In the genomic region with DNA sequence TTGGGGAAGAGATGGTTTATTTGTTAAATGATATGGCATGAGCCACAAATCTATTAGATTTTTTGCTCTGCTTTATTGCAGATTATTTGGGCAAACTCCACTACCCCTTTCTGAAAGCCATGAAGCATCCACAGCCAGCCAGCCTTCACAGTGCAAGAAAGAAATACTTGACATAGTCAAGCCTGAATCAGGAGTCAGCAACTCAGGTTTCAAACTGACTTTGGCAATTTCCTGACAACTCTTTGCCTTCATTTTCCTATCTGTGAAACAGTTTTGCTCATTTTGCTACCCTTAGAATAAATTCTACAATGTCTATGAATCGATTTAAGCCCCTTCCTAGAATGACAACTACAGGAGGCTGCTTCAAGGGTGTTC, we compare ENCODE assay signal across 13 cellular contexts.
"Had no signal": no experiment of that assay in that cellular context is flagged by ENCODE, and none has a peak within 500 bp of the region (broad histone marks: within the 10 kb centered on the region; RNA-seq: fewer than 3 reads in every experiment).

No MANE protein-coding gene starts in this region.

- H3K4me1 Mint-ChIP-seq: brain had no signal

- H3K27ac Mint-ChIP-seq: brain; dendritic cell treated with granulocyte-macrophage colony-stimulating factor and Interleukin-4, amounts not matched to agents 40 ng/mL and 50 ng/mL, for 4 days; T-helper 1 cell treated with Interleukin-12 subunit alpha and Interleukin-12 subunit beta and Interleukin-4 antibody, amounts not matched to agents 30 μg/mL and 1 μg/mL, for 36 hours had no signal

- H3K79me2 ChIP-seq: hepatocyte had no signal

- H3K27me3 Mint-ChIP-seq: brain; dendritic cell treated with granulocyte-macrophage colony-stimulating factor and Interleukin-4, amounts not matched to agents 40 ng/mL and 50 ng/mL, for 4 days; effector memory CD8-positive, alpha-beta T cell had no signal

- DNase-seq: activated gamma-delta T cell treated with Interleukin-2 at 50 U/mL for 16 hours; amygdala; effector memory CD8-positive, alpha-beta T cell; pancreas; retina; small intestine; stimulated activated naive CD4-positive, alpha-beta T cell treated with Interleukin-2 at 50 U/mL for 16 hours; upper lobe of left lung had no signal

- H3K4me3 Mint-ChIP-seq: brain; dendritic cell treated with granulocyte-macrophage colony-stimulating factor and Interleukin-4, amounts not matched to agents 40 ng/mL and 50 ng/mL, for 4 days; effector memory CD8-positive, alpha-beta T cell; neural crest cell; T-helper 1 cell treated with Interleukin-12 subunit alpha and Interleukin-12 subunit beta and Interleukin-4 antibody, amounts not matched to agents 30 μg/mL and 1 μg/mL, for 36 hours had no signal

- H3K27ac ChIP-seq: hepatocyte, pancreas, upper lobe of left lung had no signal

- H3K9me3 ChIP-seq: pancreas, upper lobe of left lung had no signal

- H2AFZ ChIP-seq: hepatocyte had no signal

- H3K36me3 Mint-ChIP-seq: brain had no signal

- ATAC-seq: effector memory CD8-positive, alpha-beta T cell; pancreas had no signal

- H3K4me2 ChIP-seq: hepatocyte had no signal

- H3K27me3 ChIP-seq: hepatocyte, pancreas, upper lobe of left lung had no signal

- H3K4me3 ChIP-seq: hepatocyte, pancreas, upper lobe of left lung had no signal

- H3K36me3 ChIP-seq: pancreas, upper lobe of left lung had no signal

- H3K9me3 Mint-ChIP-seq: effector memory CD8-positive, alpha-beta T cell had no signal

- H3K4me1 ChIP-seq: pancreas, upper lobe of left lung had no signal
